Comparison of ENCODE assay signal across 24 cellular contexts in the genomic region with DNA sequence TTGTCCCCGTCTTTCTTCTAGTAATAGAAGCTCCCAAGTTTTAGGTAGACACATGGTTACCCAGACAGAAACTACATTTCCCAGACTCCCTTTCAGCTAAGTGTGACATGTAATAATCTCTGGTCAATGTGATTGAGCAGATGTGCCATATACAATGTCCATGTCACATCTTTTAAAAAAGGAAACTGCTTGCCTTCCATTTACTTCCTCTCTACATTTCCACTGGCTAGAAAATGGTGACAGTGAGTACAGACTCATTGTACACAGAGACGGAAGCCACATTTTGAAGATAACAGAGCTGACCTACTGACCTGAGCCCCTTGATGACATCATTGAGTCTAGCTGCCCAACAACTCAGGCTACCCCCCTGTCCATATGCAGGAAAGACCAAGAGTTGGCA. TPM values are rescaled to one million over a fixed set of nuclear protein-coding genes. Genes with fewer than 3 reads are reported as not detected.
DNase-seq lines count a peak whose midpoint lies in the region; ATAC-seq and TF ChIP-seq lines count a peak whose summit lies in the region.
"Had no signal": no experiment of that assay in that cellular context is flagged by ENCODE, and none has a peak within 500 bp of the region (broad histone marks: within the 10 kb centered on the region; RNA-seq: fewer than 3 reads in every experiment).

No MANE protein-coding gene starts in this region.

- ATAC-seq in central memory CD8-positive, alpha-beta T cell (replicated peaks; ENCODE audit: extremely low read depth, poor library complexity, severe bottlenecking) = no peak
- ATAC-seq: HCT116, left lung had no signal

- H3K36me3 ChIP-seq in urinary bladder (ENCODE audit: insufficient read depth) = peaks cover 3% of the 10 kb centered on the region

- peaks cover 10% of the 10 kb centered on the region for H3K9me3 Mint-ChIP-seq in activated naive CD4-positive, alpha-beta T cell treated with anti-CD3 and anti-CD28 coated beads, Interleukin-2, amount 50 U/mL, for 24 hours
- peaks cover 18% of the 10 kb centered on the region for H3K9me3 Mint-ChIP-seq in activated CD4-positive, alpha-beta memory T cell treated with anti-CD3 and anti-CD28 coated beads for 36 hours
- no peaks in the 10 kb centered on the region for H3K9me3 Mint-ChIP-seq in central memory CD8-positive, alpha-beta T cell

- POLR2A ChIA-PET in activated CD4-positive, alpha-beta memory T cell treated with anti-CD3 and anti-CD28 coated beads for 36 hours (lab: Charles Lee) = no interaction called here
- POLR2A ChIA-PET in HEK293T (lab: Yijun Ruan, JAX) = no interaction called here

- DNase-seq in activated naive CD4-positive, alpha-beta T cell treated with anti-CD3 and anti-CD28 coated beads, Interleukin-2, amount 50 U/mL, for 16 hours = no peak
- no peak for DNase-seq in activated CD4-positive, alpha-beta memory T cell treated with anti-CD3 and anti-CD28 coated beads for 36 hours
- no peak for DNase-seq in central memory CD8-positive, alpha-beta T cell (ENCODE audit: low spot score in 2 of 2)
- DNase-seq in HEK293T (ENCODE audit: extremely low spot score) (no peak), HK-2 (ENCODE audit: unreplicated experiment) (no peak)
- DNase-seq: activated gamma-delta T cell; caudate nucleus; dermis blood vessel endothelial cell; DMS153; hypothalamus; left lung; mesendoderm; NCI-H1105; NCI-H2081; NCI-H446; NCI-H82; small intestine; stimulated activated CD4-positive, alpha-beta T cell treated with anti-CD3 and anti-CD28 coated beads, Interleukin-2, amount 100 ng/mL, for 48 hours; stimulated activated naive CD4-positive, alpha-beta T cell; thyroid gland had no signal

- peak overlapping the region; percentile 66 for H3K4me3 Mint-ChIP-seq in activated naive CD4-positive, alpha-beta T cell treated with anti-CD3 and anti-CD28 coated beads, Interleukin-2, amount 50 U/mL, for 24 hours
- no peak overlapping the region for H3K4me3 Mint-ChIP-seq in activated CD4-positive, alpha-beta memory T cell treated with anti-CD3 and anti-CD28 coated beads for 36 hours
- peak overlapping the region; percentile 10 for H3K4me3 Mint-ChIP-seq in central memory CD8-positive, alpha-beta T cell
- H3K4me3 Mint-ChIP-seq: IgD-negative memory B cell had no signal

- intact Hi-C loops in activated CD4-positive, alpha-beta memory T cell treated with anti-CD3 and anti-CD28 coated beads for 36 hours (cut with micrococcal nuclease) = no loop called here

- H3K4me3 ChIP-seq in urinary bladder (ENCODE audit: low read depth, low read length) = no peak overlapping the region
- H3K4me3 ChIP-seq: left lung, thyroid gland had no signal

- no peaks in the 10 kb centered on the region for H3K4me1 ChIP-seq in urinary bladder (ENCODE audit: insufficient read depth)

- peak overlapping the region; percentile 30 for H3K27ac ChIP-seq in urinary bladder (ENCODE audit: low read depth)
- H3K27ac ChIP-seq: left lung, thyroid gland had no signal

- no peaks in the 10 kb centered on the region for H3K27me3 Mint-ChIP-seq in activated naive CD4-positive, alpha-beta T cell treated with anti-CD3 and anti-CD28 coated beads, Interleukin-2, amount 50 U/mL, for 24 hours
- no peaks in the 10 kb centered on the region for H3K27me3 Mint-ChIP-seq in activated CD4-positive, alpha-beta memory T cell treated with anti-CD3 and anti-CD28 coated beads for 36 hours
- H3K27me3 Mint-ChIP-seq in central memory CD8-positive, alpha-beta T cell = no peaks in the 10 kb centered on the region
- H3K27me3 Mint-ChIP-seq: IgD-negative memory B cell had no signal

- peaks cover 39% of the 10 kb centered on the region for H3K36me3 Mint-ChIP-seq in activated naive CD4-positive, alpha-beta T cell treated with anti-CD3 and anti-CD28 coated beads, Interleukin-2, amount 50 U/mL, for 24 hours
- H3K36me3 Mint-ChIP-seq in activated CD4-positive, alpha-beta memory T cell treated with anti-CD3 and anti-CD28 coated beads for 36 hours = peaks cover 85% of the 10 kb centered on the region
- H3K36me3 Mint-ChIP-seq in central memory CD8-positive, alpha-beta T cell (ENCODE audit: insufficient read depth) = peaks cover 79% of the 10 kb centered on the region

- CTCF ChIA-PET in activated CD4-positive, alpha-beta memory T cell treated with anti-CD3 and anti-CD28 coated beads for 36 hours (lab: Charles Lee) = interaction anchor here (0.6 to 1.7 kb wide), 4 partner anchors 14 to 71 kb away, joined by 3 to 4 read pairs (median 4); no protein-coding TSS in a partner anchor
- CTCF ChIA-PET in HEK293T (lab: Yijun Ruan, JAX) = interaction anchor here (1.0 kb wide), 1 partner anchor 13 kb away, joined by 3 read pairs; no protein-coding TSS in a partner anchor

- WGBS in urinary bladder = 95% methylated on average over 2 of the region's 2 CpGs

- H3K4me1 Mint-ChIP-seq in activated naive CD4-positive, alpha-beta T cell treated with anti-CD3 and anti-CD28 coated beads, Interleukin-2, amount 50 U/mL, for 24 hours = peaks cover 90% of the 10 kb centered on the region
- H3K4me1 Mint-ChIP-seq in activated CD4-positive, alpha-beta memory T cell treated with anti-CD3 and anti-CD28 coated beads for 36 hours (ENCODE audit: low read depth) = peaks cover 83% of the 10 kb centered on the region
- H3K4me1 Mint-ChIP-seq in central memory CD8-positive, alpha-beta T cell = peaks cover 80% of the 10 kb centered on the region

- H3K27ac Mint-ChIP-seq in activated naive CD4-positive, alpha-beta T cell treated with anti-CD3 and anti-CD28 coated beads, Interleukin-2, amount 50 U/mL, for 24 hours = peak overlapping the region; percentile 91
- H3K27ac Mint-ChIP-seq in activated CD4-positive, alpha-beta memory T cell treated with anti-CD3 and anti-CD28 coated beads for 36 hours = peak overlapping the region; percentile 71
- H3K27ac Mint-ChIP-seq in central memory CD8-positive, alpha-beta T cell (ENCODE audit: low read depth) = peak overlapping the region; percentile 86

TF ChIP-seq in HEK293T, 16 proteins besides CTCF, POLR2A, EP300 and RAD21:
- TF ChIP-seq ZNF384 (IDR thresholded peaks at IDR 0.05) (no peak), FOXM1 (IDR thresholded peaks at IDR 0.05; ENCODE audit: borderline replicate concordance) (no peak), ARNT (IDR thresholded peaks at IDR 0.05) (no peak), HDGF (IDR thresholded peaks at IDR 0.05; ENCODE audit: borderline replicate concordance) (no peak), FOXK2 (IDR thresholded peaks at IDR 0.05) (no peak), SP1 (IDR thresholded peaks at IDR 0.05) (no peak), NFRKB (IDR thresholded peaks at IDR 0.05) (no peak), TARDBP (IDR thresholded peaks at IDR 0.05) (no peak), FOXA1 (IDR thresholded peaks at IDR 0.05) (no peak), L3MBTL2 (conservative IDR thresholded peaks at IDR 0.05) (no peak), CTBP1 (IDR thresholded peaks at IDR 0.05; ENCODE audit: borderline replicate concordance) (no peak), ELF4 (IDR thresholded peaks at IDR 0.05) (no peak), SUZ12 (IDR thresholded peaks at IDR 0.05) (no peak), BHLHE40 (IDR thresholded peaks at IDR 0.05; ENCODE audit: borderline replicate concordance) (no peak), LEF1 (IDR thresholded peaks at IDR 0.05; ENCODE audit: borderline replicate concordance) (no peak)
- TF ChIP-seq, protein P1, sequence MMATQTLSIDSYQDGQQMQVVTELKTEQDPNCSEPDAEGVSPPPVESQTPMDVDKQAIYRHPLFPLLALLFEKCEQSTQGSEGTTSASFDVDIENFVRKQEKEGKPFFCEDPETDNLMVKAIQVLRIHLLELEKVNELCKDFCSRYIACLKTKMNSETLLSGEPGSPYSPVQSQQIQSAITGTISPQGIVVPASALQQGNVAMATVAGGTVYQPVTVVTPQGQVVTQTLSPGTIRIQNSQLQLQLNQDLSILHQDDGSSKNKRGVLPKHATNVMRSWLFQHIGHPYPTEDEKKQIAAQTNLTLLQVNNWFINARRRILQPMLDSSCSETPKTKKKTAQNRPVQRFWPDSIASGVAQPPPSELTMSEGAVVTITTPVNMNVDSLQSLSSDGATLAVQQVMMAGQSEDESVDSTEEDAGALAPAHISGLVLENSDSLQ (IDR thresholded peaks at IDR 0.05) = no peak

RNA-seq across cellular contexts. Expression of a gene that starts 21.3 kb away (rescaled TPM):
- total RNA-seq in activated CD4-positive, alpha-beta memory T cell treated with anti-CD3 and anti-CD28 coated beads for 36 hours = 10 to 100 TPM; 99.3 to 99.6 TPM
- total RNA-seq in urinary bladder = 39.5 TPM
- 10.2 TPM for polyA plus RNA-seq in urinary bladder

RNA-seq across cellular contexts. Expression of a gene that starts 52.4 kb away (rescaled TPM):
- total RNA-seq in activated CD4-positive, alpha-beta memory T cell treated with anti-CD3 and anti-CD28 coated beads for 36 hours = 10 to 100 TPM; 11.8 to 14.7 TPM
- total RNA-seq in urinary bladder = 37.4 TPM
- polyA plus RNA-seq in urinary bladder = 3.3 TPM
